In genomic region chr14:42214981-42215491, GRCh38 we compare ENCODE assay signal across 9 cellular contexts.
DNase-seq lines count a peak whose midpoint lies in the region; ATAC-seq, FAIRE-seq and TF ChIP-seq lines count a peak whose summit lies in the region.
"Had no signal": no experiment of that assay in that cellular context is flagged by ENCODE, and none has a peak within 500 bp of the region (broad histone marks: within the 10 kb centered on the region; RNA-seq: fewer than 3 reads in every experiment).

No MANE protein-coding gene starts in this region.

- H3K9me3 ChIP-seq in SJCRH30 (replicated peaks): no peaks in the 10 kb centered on the region
- no peaks in the 10 kb centered on the region for H3K9me3 ChIP-seq in skeletal muscle tissue (ENCODE audit: control insufficient read depth in 3 of 3, low read length in 3 of 3)
- H3K9me3 ChIP-seq: SJSA1 had no signal

- H3K4me3 ChIP-seq in SJCRH30 (no peak overlapping the region), fibroblast of villous mesenchyme (ENCODE audit: low read depth, low read length) (no peak overlapping the region), skeletal muscle tissue (ENCODE audit: low read length in 3 of 3) (no peak overlapping the region)
- H3K4me3 ChIP-seq: SJSA1 had no signal

- H3K27ac Mint-ChIP-seq in naive thymus-derived CD8-positive, alpha-beta T cell: no peak overlapping the region

- H3K27me3 ChIP-seq in SJCRH30: no peaks in the 10 kb centered on the region
- no peaks in the 10 kb centered on the region for H3K27me3 ChIP-seq in skeletal muscle tissue (ENCODE audit: control insufficient read depth in 3 of 3, insufficient read depth in 3 of 3, low read length in 3 of 3)
- H3K27me3 ChIP-seq: SJSA1 had no signal

- peak; percentile 90 for FAIRE-seq in H54 (lab: Jason Lieb, UNC)

- TF ChIP-seq CTCF in fibroblast of villous mesenchyme (IDR thresholded peaks at IDR 0.05; ENCODE audit: insufficient read depth, low read depth, low read length): no peak

- TF ChIP-seq POLR2A in H54 (IDR thresholded peaks at IDR 0.05; ENCODE audit: low read depth, low read length): no peak

- no peaks in the 10 kb centered on the region for H3K4me1 Mint-ChIP-seq in activated T-cell treated with anti-CD3 and anti-CD28 coated beads, Interleukin-2, amount 50 U/mL, for 4 hours (ENCODE audit: low read depth)
- no peaks in the 10 kb centered on the region for H3K4me1 Mint-ChIP-seq in naive thymus-derived CD8-positive, alpha-beta T cell

- POLR2A ChIA-PET in naive thymus-derived CD8-positive, alpha-beta T cell (lab: Charles Lee): no interaction called here

- DNase-seq in H54 (ENCODE audit: insufficient read length, low spot score) (peak; percentile 5), SJCRH30 (peak; percentile 11 to 41), fibroblast of villous mesenchyme (ENCODE audit: low read depth) (peak; percentile 60)
- DNase-seq in activated T-cell treated with anti-CD3 and anti-CD28 coated beads, Interleukin-2, amount 50 U/mL, for 4 hours: no peak
- no peak for DNase-seq in naive thymus-derived CD8-positive, alpha-beta T cell
- DNase-seq: NCI-H1092 had no signal

- ATAC-seq in GM19328 (IDR thresholded peaks at IDR 0.05; ENCODE audit: unreplicated experiment): no peak
- ATAC-seq in activated T-cell treated with anti-CD3 and anti-CD28 coated beads, Interleukin-2, amount 50 U/mL, for 4 hours: no peak
- ATAC-seq in naive thymus-derived CD8-positive, alpha-beta T cell: no peak

- H3K4me1 ChIP-seq in SJCRH30 (peaks cover 9% of the 10 kb centered on the region), skeletal muscle tissue (ENCODE audit: control insufficient read depth in 3 of 3, insufficient read depth in 3 of 3, low read length in 3 of 3) (no peaks in the 10 kb centered on the region)
- H3K4me1 ChIP-seq: SJSA1 had no signal

- no peaks in the 10 kb centered on the region for H3K9me3 Mint-ChIP-seq in activated T-cell treated with anti-CD3 and anti-CD28 coated beads, Interleukin-2, amount 50 U/mL, for 4 hours
- H3K9me3 Mint-ChIP-seq in naive thymus-derived CD8-positive, alpha-beta T cell: peaks cover 0 to 3% (median 0%) of the 10 kb centered on the region in 9 donors

- no peak overlapping the region for H3K4me3 Mint-ChIP-seq in activated T-cell treated with anti-CD3 and anti-CD28 coated beads, Interleukin-2, amount 50 U/mL, for 4 hours
- H3K4me3 Mint-ChIP-seq in naive thymus-derived CD8-positive, alpha-beta T cell: no peak overlapping the region

- no peaks in the 10 kb centered on the region for H3K27me3 Mint-ChIP-seq in activated T-cell treated with anti-CD3 and anti-CD28 coated beads, Interleukin-2, amount 50 U/mL, for 4 hours (ENCODE audit: low read depth)
- H3K27me3 Mint-ChIP-seq in naive thymus-derived CD8-positive, alpha-beta T cell: no peaks in the 10 kb centered on the region

- H3K36me3 ChIP-seq in SJCRH30 (no peaks in the 10 kb centered on the region), skeletal muscle tissue (ENCODE audit: control insufficient read depth in 3 of 3, insufficient read depth in 3 of 3, low read length in 3 of 3) (no peaks in the 10 kb centered on the region)
- H3K36me3 ChIP-seq: SJSA1 had no signal

- no peak overlapping the region for H3K27ac ChIP-seq in SJCRH30
- peak overlapping the region; percentile 45 for H3K27ac ChIP-seq in skeletal muscle tissue (ENCODE audit: low read depth, low read length)
- H3K27ac ChIP-seq: SJSA1 had no signal

- H3K9ac ChIP-seq in skeletal muscle tissue (ENCODE audit: low read depth in 1 of 3, low read length in 3 of 3): no peak overlapping the region

- no peaks in the 10 kb centered on the region for H3K36me3 Mint-ChIP-seq in activated T-cell treated with anti-CD3 and anti-CD28 coated beads, Interleukin-2, amount 50 U/mL, for 4 hours (ENCODE audit: insufficient read depth)
- no peaks in the 10 kb centered on the region for H3K36me3 Mint-ChIP-seq in naive thymus-derived CD8-positive, alpha-beta T cell

Comparison
In these comparisons a context has a peak if more than half of its experiments do, and no peak if none do; other contexts are left out.
1. DNase-seq: peak in H54 (single experiment), SJCRH30 (2 of 2) and fibroblast of villous mesenchyme (single experiment); none in activated T-cell treated with anti-CD3 and anti-CD28 coated beads, Interleukin-2, amount 50 U/mL, for 4 hours (single experiment) and naive thymus-derived CD8-positive, alpha-beta T cell (0 of 10).